ENCODE assay signal across 20 cellular contexts in genomic region chr5:6726006-6726405, GRCh38.
"Had no signal": no experiment of that assay in that cellular context is flagged by ENCODE, and none has a peak within 500 bp of the region (broad histone marks: within the 10 kb centered on the region; RNA-seq: fewer than 3 reads in every experiment).

No MANE protein-coding gene starts in this region.

- H3K27me3 Mint-ChIP-seq: activated CD4-positive, alpha-beta T cell treated with anti-CD3 and anti-CD28 coated beads, Interleukin-2, amount 10 ng/mL, durations not matched to agents 7 days and 5 days; naive B cell had no signal

- H3K4me3 Mint-ChIP-seq: activated CD4-positive, alpha-beta T cell treated with anti-CD3 and anti-CD28 coated beads, Interleukin-2, amount 10 ng/mL, durations not matched to agents 7 days and 5 days; activated CD8-positive, alpha-beta T cell treated with anti-CD3 and anti-CD28 coated beads, Interleukin-2, amount 10 ng/mL, durations not matched to agents 7 days and 5 days; immature natural killer cell; T-helper 1 cell treated with Interleukin-12 subunit alpha and Interleukin-12 subunit beta and Interleukin-4 antibody, amounts not matched to agents 30 μg/mL and 1 μg/mL, for 36 hours had no signal

- H3K36me3 ChIP-seq: adrenal gland, breast epithelium, ovary, right lobe of liver had no signal

- H3K9me3 ChIP-seq: adrenal gland, breast epithelium, esophagus squamous epithelium, ovary, right lobe of liver, tibial nerve had no signal

- ATAC-seq: activated CD4-positive, CD25-positive, alpha-beta regulatory T cell treated with anti-CD3 and anti-CD28 coated beads, Interleukin-2, amount 50 U/mL, for 24 hours; activated CD8-positive, alpha-beta T cell treated with anti-CD3 and anti-CD28 coated beads, Interleukin-2, amount 10 ng/mL, durations not matched to agents 7 days and 5 days; activated naive CD4-positive, alpha-beta T cell treated with anti-CD3 and anti-CD28 coated beads, Interleukin-2, amount 50 U/mL, for 72 hours; left ventricle myocardium superior; right lobe of liver; stimulated activated naive CD8-positive, alpha-beta T cell treated with anti-CD3 and anti-CD28 coated beads, Interleukin-15, Interleukin-2, amounts not matched to agents 100 U/mL and 50 U/mL, for 24 hours had no signal

- H3K27me3 ChIP-seq: adrenal gland, breast epithelium, esophagus squamous epithelium, ovary, right lobe of liver, tibial nerve had no signal

- H3K9me3 Mint-ChIP-seq: activated CD4-positive, alpha-beta T cell treated with anti-CD3 and anti-CD28 coated beads, Interleukin-2, amount 10 ng/mL, durations not matched to agents 7 days and 5 days; activated naive CD4-positive, alpha-beta T cell treated with anti-CD3 and anti-CD28 coated beads, Interleukin-2, amount 50 U/mL, for 72 hours; immature natural killer cell; naive B cell; T-helper 1 cell treated with Interleukin-12 subunit alpha and Interleukin-12 subunit beta and Interleukin-4 antibody, amounts not matched to agents 30 μg/mL and 1 μg/mL, for 36 hours had no signal

- FAIRE-seq: astrocyte had no signal

- DNase-seq: activated CD4-positive, alpha-beta T cell treated with anti-CD3 and anti-CD28 coated beads, Interleukin-2, amount 10 ng/mL, durations not matched to agents 7 days and 5 days; activated CD8-positive, alpha-beta memory T cell treated with anti-CD3 and anti-CD28 coated beads, Interleukin-2, amount 50 U/mL, for 48 hours; activated CD8-positive, alpha-beta T cell treated with anti-CD3 and anti-CD28 coated beads, Interleukin-2, amount 10 ng/mL, durations not matched to agents 7 days and 5 days; activated gamma-delta T cell; cerebellar nuclear complex; effector memory CD4-positive, alpha-beta T cell; esophagus squamous epithelium; immature natural killer cell; left ventricle myocardium superior; naive B cell; ovary; right lobe of liver; stimulated activated naive CD8-positive, alpha-beta T cell treated with anti-CD3 and anti-CD28 coated beads, Interleukin-15, Interleukin-2, amounts not matched to agents 100 U/mL and 50 U/mL, for 24 hours had no signal

- H3K27ac ChIP-seq: adrenal gland, breast epithelium, esophagus squamous epithelium, ovary, right lobe of liver, tibial nerve had no signal

- H3K4me1 ChIP-seq: breast epithelium had no signal

- H3K27ac Mint-ChIP-seq: activated CD4-positive, alpha-beta T cell treated with anti-CD3 and anti-CD28 coated beads, Interleukin-2, amount 10 ng/mL, durations not matched to agents 7 days and 5 days; activated CD8-positive, alpha-beta T cell treated with anti-CD3 and anti-CD28 coated beads, Interleukin-2, amount 10 ng/mL, durations not matched to agents 7 days and 5 days had no signal

- H3K4me3 ChIP-seq: adrenal gland, breast epithelium, esophagus squamous epithelium, ovary, right lobe of liver, tibial nerve had no signal
